In genomic region chr12:56261503-56262230, GRCh38 we compare ENCODE assay signal across 10 cellular contexts. TPM values are rescaled to one million over a fixed set of nuclear protein-coding genes. Genes with fewer than 3 reads are reported as not detected.
DNase-seq lines count a peak whose midpoint lies in the region; ATAC-seq and TF ChIP-seq lines count a peak whose summit lies in the region.
"Had no signal": no experiment of that assay in that cellular context is flagged by ENCODE, and none has a peak within 500 bp of the region (broad histone marks: within the 10 kb centered on the region; RNA-seq: fewer than 3 reads in every experiment).

No MANE protein-coding gene starts in this region.

- no peak for TF ChIP-seq CTCF in astrocyte of the spinal cord (IDR thresholded peaks at IDR 0.05; ENCODE audit: low read depth, low read length)
- no peak for TF ChIP-seq CTCF in right atrium auricular region (IDR thresholded peaks at IDR 0.05)

- in situ Hi-C loops in astrocyte of the spinal cord (cut with HindIII; ENCODE audit: low sequenced_read_pairs): no loop called here

- peaks cover 0 to 25% of the 10 kb centered on the region in 2 donors for H3K4me1 ChIP-seq in right atrium auricular region

- TF ChIP-seq RAD21 in Ishikawa (IDR thresholded peaks at IDR 0.05; ENCODE audit: low read depth): no peak

- DNase-seq in AG08396 (ENCODE audit: low spot score) (peak; percentile 80), astrocyte of the spinal cord (ENCODE audit: low read depth, low spot score) (peak; percentile 49), kidney tubule cell (ENCODE audit: low spot score) (peak; percentile 95), right atrium auricular region (ENCODE audit: low spot score) (no peak), NCI-H2081 treated with DMSO at 0.1 percent for 48 hours (lab: John Stamatoyannopoulos, UW) (no peak), NCI-H524 (lab: John Stamatoyannopoulos, UW) (no peak)
- DNase-seq: NCI-H748 treated with DMSO at 0.1 percent for 48 hours had no signal

- no peak for TF ChIP-seq EP300 in Ishikawa (IDR thresholded peaks at IDR 0.05; ENCODE audit: borderline replicate concordance)

- no peaks in the 10 kb centered on the region for H3K27me3 ChIP-seq in right atrium auricular region

- H3K36me3 ChIP-seq in right atrium auricular region: peaks cover 2% of the 10 kb centered on the region

- no peak for ATAC-seq in HG03521 (IDR thresholded peaks at IDR 0.05; ENCODE audit: unreplicated experiment)

- no peak overlapping the region for H3K27ac ChIP-seq in right atrium auricular region
- H3K27ac ChIP-seq: C4-2B had no signal

- no peaks in the 10 kb centered on the region for H3K9me3 ChIP-seq in right atrium auricular region

- H3K4me3 ChIP-seq in astrocyte of the spinal cord (ENCODE audit: low read depth, low read length) (no peak overlapping the region), right atrium auricular region (no peak overlapping the region)

TF ChIP-seq in Ishikawa, 13 proteins besides CTCF, POLR2A, EP300 and RAD21:
- TF ChIP-seq MAX (IDR thresholded peaks at IDR 0.05) (peak; percentile 23; the same call in 1 of the 2 replicates), CEBPB (IDR thresholded peaks at IDR 0.05) (no peak), ZBTB7A (IDR thresholded peaks at IDR 0.05; ENCODE audit: low read depth) (no peak), CREB1 (IDR thresholded peaks at IDR 0.05; ENCODE audit: low read depth) (no peak), TAF1 (IDR thresholded peaks at IDR 0.05; ENCODE audit: low read depth) (no peak), FOXM1 (IDR thresholded peaks at IDR 0.05; ENCODE audit: borderline replicate concordance, low read depth) (no peak), TEAD4 (IDR thresholded peaks at IDR 0.05) (peak; percentile 54; the same call in 1 of the 2 replicates), NFIC (IDR thresholded peaks at IDR 0.05) (no peak), REST (IDR thresholded peaks at IDR 0.05; ENCODE audit: low read depth) (no peak), USF1 (IDR thresholded peaks at IDR 0.05) (peak; percentile 74), TCF12 (IDR thresholded peaks at IDR 0.05; ENCODE audit: low read depth) (no peak)

RNA-seq across cellular contexts. Expression of gene ANKRD52, which starts 3.5 kb away (rescaled TPM):
- total RNA-seq in right atrium auricular region: 10 to 100 TPM; 12.4 to 22.1 TPM

RNA-seq across cellular contexts. Expression of gene COQ10A, which starts 5.1 kb away (rescaled TPM):
- 100 to 1,000 TPM in 1 of 2 donors, 10 to 100 TPM in 1; 68.5 to 149 TPM for total RNA-seq in right atrium auricular region

RNA-seq across cellular contexts. Expression of gene SLC39A5, which starts 31.8 kb away (rescaled TPM):
- total RNA-seq in right atrium auricular region: not detected

RNA-seq across cellular contexts. Expression of gene NABP2, which starts 37.5 kb away (rescaled TPM):
- total RNA-seq in right atrium auricular region: 10 to 100 TPM; 19.7 to 23.6 TPM

RNA-seq across cellular contexts. Expression of gene CS, which starts 38.5 kb away (rescaled TPM):
- 100 to 1,000 TPM; 236 to 513 TPM for total RNA-seq in right atrium auricular region

Comparison
In these comparisons a context has a peak if more than half of its experiments do, and no peak if none do; other contexts are left out.
1. DNase-seq: peak in AG08396 (single experiment), astrocyte of the spinal cord (single experiment) and kidney tubule cell (single experiment); none in right atrium auricular region (single experiment), NCI-H2081 treated with DMSO at 0.1 percent for 48 hours (single experiment) and NCI-H524 (0 of 2).